ENCODE assay signal across 30 cellular contexts in the genomic region with DNA sequence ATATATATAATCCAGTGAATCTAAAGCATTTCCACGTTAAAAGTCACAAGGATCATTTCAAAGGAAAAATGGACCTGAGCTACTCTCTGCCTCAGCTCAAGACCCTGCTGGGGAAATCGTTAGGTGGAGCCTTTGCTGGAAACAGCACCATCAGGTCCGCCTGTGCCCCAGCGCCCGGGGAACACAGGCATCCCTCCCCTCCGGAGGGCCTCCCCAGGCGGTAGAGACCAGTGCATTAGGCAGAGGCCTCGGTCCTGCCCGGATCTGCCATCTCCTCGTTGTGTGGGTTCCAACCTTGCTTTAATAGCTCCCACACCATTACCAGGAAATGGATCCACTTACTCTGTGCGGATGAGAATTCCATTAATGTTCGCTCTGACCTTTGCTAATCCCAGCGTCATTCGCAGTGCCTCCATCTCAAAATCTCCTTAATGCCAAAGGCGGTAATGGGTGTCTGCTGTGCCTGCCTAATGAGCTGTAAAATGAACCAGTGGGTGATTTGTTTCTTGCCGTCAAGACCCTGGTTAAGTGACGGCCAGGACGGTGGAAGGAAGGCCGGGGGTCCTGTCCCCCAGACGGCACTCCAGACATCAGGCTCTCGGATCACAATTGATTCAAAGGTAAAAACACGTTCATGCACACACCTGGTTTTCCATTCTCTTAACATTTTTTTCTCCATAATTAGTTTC.
"Had no signal": no experiment of that assay in that cellular context is flagged by ENCODE, and none has a peak within 500 bp of the region (broad histone marks: within the 10 kb centered on the region; RNA-seq: fewer than 3 reads in every experiment).

No MANE protein-coding gene starts in this region.

- DNase-seq: activated CD4-positive, alpha-beta T cell treated with anti-CD3 and anti-CD28 coated beads for 36 hours; activated CD4-positive, CD25-positive, alpha-beta regulatory T cell; activated CD8-positive, alpha-beta memory T cell treated with anti-CD3 and anti-CD28 coated beads, Interleukin-2, amount 10 ng/mL, durations not matched to agents 7 days and 5 days; activated CD8-positive, alpha-beta T cell treated with anti-CD3 and anti-CD28 coated beads, Interleukin-2, amount 10 ng/mL, durations not matched to agents 7 days and 5 days; activated naive CD4-positive, alpha-beta T cell; activated T-cell treated with anti-CD3 and anti-CD28 coated beads, Interleukin-2, amount 50 U/mL, for 48 hours; anterior cingulate cortex; effector CD8-positive, alpha-beta T cell; erythroblast; gastrocnemius medialis; glutamatergic neuron; immature natural killer cell; mesendoderm; stimulated activated CD4-positive, alpha-beta T cell treated with anti-CD3 and anti-CD28 coated beads, Interleukin-12 subunit alpha, Interleukin-12 subunit beta, amount 100 ng/mL, for 4 hours; stimulated activated CD4-positive, alpha-beta T cell treated with anti-CD3 and anti-CD28 coated beads, Interleukin-4, amount 100 ng/mL, for 1 hour; stimulated activated naive CD8-positive, alpha-beta T cell treated with anti-CD3 and anti-CD28 coated beads, Interleukin-15, Interleukin-2, amounts not matched to agents 100 U/mL and 50 U/mL, for 24 hours; T-helper 1 cell; testis; trophoblast cell had no signal

- H3K36me3 ChIP-seq: gastrocnemius medialis, pancreas, vagina had no signal

- ATAC-seq: activated CD4-positive, alpha-beta T cell treated with anti-CD3 and anti-CD28 coated beads for 36 hours; activated CD8-positive, alpha-beta memory T cell treated with anti-CD3 and anti-CD28 coated beads, Interleukin-2, amount 10 ng/mL, durations not matched to agents 7 days and 5 days; activated CD8-positive, alpha-beta T cell treated with anti-CD3 and anti-CD28 coated beads, Interleukin-2, amount 10 ng/mL, durations not matched to agents 7 days and 5 days; gastrocnemius medialis; left lobe of liver; natural killer cell treated with Interleukin-12 subunit alpha and Interleukin-12 subunit beta and Interleukin-15 and Interleukin-18, amount 100 ng/mL, for 72 hours; pancreas; right cardiac atrium; stimulated activated naive CD8-positive, alpha-beta T cell treated with anti-CD3 and anti-CD28 coated beads, Interleukin-15, Interleukin-2, amounts not matched to agents 100 U/mL and 50 U/mL, for 24 hours had no signal

- H3K27ac ChIP-seq: gastrocnemius medialis, hepatocyte, pancreas, psoas muscle, skin epidermis, testis, vagina had no signal

- H3K4me1 ChIP-seq: vagina had no signal

- H3K27me3 ChIP-seq: gastrocnemius medialis, hepatocyte, pancreas, testis, vagina had no signal

- H3K79me2 ChIP-seq: hepatocyte had no signal

- FAIRE-seq: bronchial epithelial cell, colon, pancreas had no signal

- H3K4me2 ChIP-seq: hepatocyte had no signal

- H3K4me3 ChIP-seq: gastrocnemius medialis, hepatocyte, lung, pancreas, psoas muscle, skin epidermis, testis, vagina had no signal

- H2AFZ ChIP-seq: hepatocyte had no signal

- H3K9me3 ChIP-seq: gastrocnemius medialis, pancreas, psoas muscle, testis, vagina had no signal
